In genomic region chr7:15567652-15568051, GRCh38 we compare ENCODE assay signal across 25 cellular contexts. TPM values are rescaled to one million over a fixed set of nuclear protein-coding genes. Genes with fewer than 3 reads are reported as not detected.
"Had no signal": no experiment of that assay in that cellular context is flagged by ENCODE, and none has a peak within 500 bp of the region (broad histone marks: within the 10 kb centered on the region; RNA-seq: fewer than 3 reads in every experiment).

No MANE protein-coding gene starts in this region.

- H3K27me3 ChIP-seq: gastroesophageal sphincter, heart left ventricle, hepatocyte, left lung, neutrophil, pancreas, right atrium auricular region, stomach, thyroid gland, vagina had no signal

- H3K27ac ChIP-seq: gastroesophageal sphincter, heart left ventricle, hepatocyte, left lung, neutrophil, pancreas, right atrium auricular region, stomach, thyroid gland, vagina had no signal

- ATAC-seq: effector memory CD8-positive, alpha-beta T cell; esophagus mucosa; gastroesophageal sphincter; heart left ventricle; left lung; mucosa of descending colon; natural killer cell treated with Interleukin-12 subunit alpha and Interleukin-12 subunit beta and Interleukin-15 and Interleukin-18, amount 100 ng/mL, for 72 hours; pancreas; sciatic nerve; stimulated activated effector memory CD8-positive, alpha-beta T cell treated with anti-CD3 and anti-CD28 coated beads, Interleukin-12 subunit alpha, Interleukin-12 subunit beta, amount 100 ng/mL, for 72 hours had no signal

- H3K9me3 ChIP-seq: mucosa of descending colon, neutrophil, pancreas, right atrium auricular region, stomach, thyroid gland, vagina had no signal

- H3K36me3 ChIP-seq: gastroesophageal sphincter, heart left ventricle, left lung, neutrophil, pancreas, right atrium auricular region, stomach, thyroid gland, vagina had no signal

- DNase-seq: cortex of kidney; effector memory CD8-positive, alpha-beta T cell; foreskin fibroblast; heart left ventricle; kidney; left lung; mesenchymal stem cell; mucosa of descending colon; naive B cell; pancreas; stimulated activated CD4-positive, alpha-beta T cell treated with anti-CD3 and anti-CD28 coated beads, Interleukin-2, amount 100 ng/mL, for 24 hours; stimulated activated CD4-positive, alpha-beta T cell treated with anti-CD3 and anti-CD28 coated beads, Interleukin-4, amount 100 ng/mL, for 24 hours; stimulated activated naive CD4-positive, alpha-beta T cell treated with Interleukin-2 at 50 U/mL for 16 hours; stomach; thyroid gland; trophoblast cell had no signal

- H3K4me1 ChIP-seq: gastroesophageal sphincter, heart left ventricle, left lung, pancreas, right atrium auricular region, stomach, thyroid gland, vagina had no signal

- H3K4me3 ChIP-seq: gastroesophageal sphincter, heart left ventricle, hepatocyte, left lung, mucosa of descending colon, pancreas, right atrium auricular region, stomach, thyroid gland, vagina had no signal

RNA-seq across cellular contexts. Expression of gene AGMO, which starts 5.8 kb away (rescaled TPM):
- total RNA-seq: natural killer cell treated with Interleukin-12 subunit alpha and Interleukin-12 subunit beta and Interleukin-15 and Interleukin-18, amount 100 ng/mL, for 72 hours had no signal
